1 cellular context compared by ENCODE assay signal in genomic region chr6:36851149-36851614, GRCh38.
TF ChIP-seq lines count a peak whose summit lies in the region.

No MANE protein-coding gene starts in this region.

TF ChIP-seq in HCT116, 20 proteins besides CTCF, POLR2A, EP300 and RAD21 (continued from another document):
- TF ChIP-seq REST (IDR thresholded peaks at IDR 0.05; ENCODE audit: low read depth) = no peak
- no peak for TF ChIP-seq CEBPB (IDR thresholded peaks at IDR 0.05; ENCODE audit: low read depth)
- no peak for TF ChIP-seq FOSL1 (IDR thresholded peaks at IDR 0.05; ENCODE audit: low read depth)
- TF ChIP-seq JUND (IDR thresholded peaks at IDR 0.05) = no peak
